In genomic region chr7:41930538-41931262, GRCh38 we compare ENCODE assay signal across 10 cellular contexts.
A peak's percentile ranks its signal among the peaks of the same experiment; 100 is the strongest.
DNase-seq lines count a peak whose midpoint lies in the region; ATAC-seq and TF ChIP-seq lines count a peak whose summit lies in the region.
"Had no signal": no experiment of that assay in that cellular context is flagged by ENCODE, and none has a peak within 500 bp of the region (broad histone marks: within the 10 kb centered on the region; RNA-seq: fewer than 3 reads in every experiment).

No MANE protein-coding gene starts in this region.

- CTCF ChIA-PET in Caco-2 (lab: Charles Lee) = interaction anchor here (1.0 kb wide), 1 partner anchor 10 kb away, joined by 3 read pairs; no protein-coding TSS in a partner anchor

- H3K9me3 ChIP-seq in fibroblast of lung (ENCODE audit: control insufficient read depth, insufficient read depth, low read depth, low read length) (no peaks in the 10 kb centered on the region), Caco-2 (no peaks in the 10 kb centered on the region)
- H3K9me3 ChIP-seq: upper lobe of right lung had no signal

- no peak overlapping the region for H3K9ac ChIP-seq in fibroblast of lung (ENCODE audit: insufficient read depth, low read length)

- peak overlapping the region; percentile 48 for H3K27ac ChIP-seq in fibroblast of lung (ENCODE audit: insufficient read depth, low read length)
- H3K27ac ChIP-seq: upper lobe of right lung had no signal

- no peak overlapping the region for H3K4me3 Mint-ChIP-seq in Caco-2 (ENCODE audit: unreplicated experiment)
- H3K4me3 Mint-ChIP-seq: activated CD4-positive, alpha-beta T cell treated with anti-CD3 and anti-CD28 coated beads, Interleukin-2, amount 10 ng/mL, durations not matched to agents 7 days and 5 days had no signal

- BruUV-seq in Caco-2 (replicated peaks; lab: Mats Ljungman, UMichigan) = no TSS peak

- H4K20me1 ChIP-seq in fibroblast of lung (ENCODE audit: control insufficient read depth, extremely low read depth, insufficient read depth, low read length) = no peaks in the 10 kb centered on the region

- POLR2A ChIA-PET in Caco-2 (lab: Charles Lee) = no interaction called here

- in situ Hi-C loops in ACHN (cut with HindIII; ENCODE audit: low pct_ligation_motif_present, low pct_unique_long_range_greater_than_20kb, low sequenced_read_pairs) = no loop called here

- H3K4me3 ChIP-seq in NB4 (ENCODE audit: low read depth, low read length) (no peak overlapping the region), fibroblast of lung (replicated peaks in 1 of 4; ENCODE audit: control extremely low read depth in 1 of 4, insufficient read depth in 1 of 4, low read depth in 3 of 4, low read length in 4 of 4) (no peak overlapping the region), Caco-2 (ENCODE audit: low read depth, low read length) (no peak overlapping the region)
- H3K4me3 ChIP-seq: upper lobe of right lung had no signal

- peaks cover 9% of the 10 kb centered on the region for H3K9me3 Mint-ChIP-seq in Caco-2 (ENCODE audit: unreplicated experiment)
- H3K9me3 Mint-ChIP-seq: activated CD4-positive, alpha-beta T cell treated with anti-CD3 and anti-CD28 coated beads, Interleukin-2, amount 10 ng/mL, durations not matched to agents 7 days and 5 days had no signal

- no peaks in the 10 kb centered on the region for H3K36me3 ChIP-seq in fibroblast of lung (ENCODE audit: control insufficient read depth, insufficient read depth, low read length)
- no peaks in the 10 kb centered on the region for H3K36me3 ChIP-seq in Caco-2 (ENCODE audit: control insufficient read depth, insufficient read depth, low read length)
- H3K36me3 ChIP-seq: upper lobe of right lung had no signal

- ATAC-seq in GM19463 (IDR thresholded peaks at IDR 0.05; ENCODE audit: unreplicated experiment) = peak; percentile 56
- ATAC-seq: upper lobe of right lung had no signal

- peaks cover 21% of the 10 kb centered on the region for H3K27me3 Mint-ChIP-seq in Caco-2 (ENCODE audit: insufficient read depth, unreplicated experiment)

- no peak overlapping the region for H3K27ac Mint-ChIP-seq in Caco-2 (ENCODE audit: unreplicated experiment)
- H3K27ac Mint-ChIP-seq: activated CD4-positive, alpha-beta T cell treated with anti-CD3 and anti-CD28 coated beads, Interleukin-2, amount 10 ng/mL, durations not matched to agents 7 days and 5 days had no signal

- no peak overlapping the region for H3K4me2 ChIP-seq in fibroblast of lung (ENCODE audit: extremely low read depth, insufficient read depth, low read length)

- H3K36me3 Mint-ChIP-seq in Caco-2 (ENCODE audit: insufficient read depth, unreplicated experiment) = no peaks in the 10 kb centered on the region

- H2AFZ ChIP-seq in fibroblast of lung (ENCODE audit: low read length) = no peak overlapping the region

- no peak for TF ChIP-seq POLR2A in NB4 (IDR thresholded peaks at IDR 0.05; ENCODE audit: extremely low read depth, insufficient read length)

- H3K4me1 ChIP-seq in fibroblast of lung (ENCODE audit: control insufficient read depth, extremely low read depth, insufficient read depth, low read length) = peaks cover 19% of the 10 kb centered on the region
- no peaks in the 10 kb centered on the region for H3K4me1 ChIP-seq in Caco-2
- H3K4me1 ChIP-seq: upper lobe of right lung had no signal

- no peaks in the 10 kb centered on the region for H3K27me3 ChIP-seq in fibroblast of lung (ENCODE audit: control insufficient read depth, insufficient read depth, low read length)
- H3K27me3 ChIP-seq in Caco-2 (replicated peaks; ENCODE audit: control insufficient read depth, insufficient read depth, low read length) = no peaks in the 10 kb centered on the region
- H3K27me3 ChIP-seq: upper lobe of right lung had no signal

- peak; percentile 31 for DNase-seq in ACHN
- DNase-seq in NB4 (ENCODE audit: low read depth) = peak; percentile 25
- DNase-seq in fibroblast of lung (ENCODE audit: low read depth in 2 of 2) = peak in 1 of 2 donors; percentile 86
- DNase-seq in Caco-2 = no peak
- no peak for DNase-seq in NCI-H774 (lab: John Stamatoyannopoulos, UW)
- no peak for DNase-seq in superior temporal gyrus (ENCODE audit: extremely low spot score)
- DNase-seq in activated naive CD4-positive, alpha-beta T cell (lab: John Stamatoyannopoulos, UW) = no peak
- DNase-seq: activated CD4-positive, alpha-beta T cell treated with anti-CD3 and anti-CD28 coated beads, Interleukin-2, amount 10 ng/mL, durations not matched to agents 7 days and 5 days; upper lobe of right lung had no signal

- no peak for TF ChIP-seq CTCF in NB4 (IDR thresholded peaks at IDR 0.05; ENCODE audit: low read depth, low read length)
- TF ChIP-seq CTCF in fibroblast of lung (conservative IDR thresholded peaks at IDR 0.05 in 1 of 2, IDR thresholded peaks at IDR 0.05 in 1 of 2; ENCODE audit: low read depth in 1 of 2, low read length in 2 of 2) = no peak
- TF ChIP-seq CTCF in Caco-2 (IDR thresholded peaks at IDR 0.05; ENCODE audit: insufficient read depth in 1 of 2, low read depth in 1 of 2, low read length in 1 of 2, severe bottlenecking in 1 of 2, unreplicated experiment in 1 of 2) = no peak

- H3K4me1 Mint-ChIP-seq in Caco-2 (ENCODE audit: low read depth, unreplicated experiment) = no peaks in the 10 kb centered on the region
- H3K4me1 Mint-ChIP-seq: activated CD4-positive, alpha-beta T cell treated with anti-CD3 and anti-CD28 coated beads, Interleukin-2, amount 10 ng/mL, durations not matched to agents 7 days and 5 days had no signal

- intact Hi-C loops in Caco-2 (cut with micrococcal nuclease; ENCODE audit: unreplicated experiment) = no loop called here

- no peaks in the 10 kb centered on the region for H3K79me2 ChIP-seq in fibroblast of lung (ENCODE audit: control insufficient read depth, insufficient read depth, low read length)

Comparison
In these comparisons a context has a peak if more than half of its experiments do, and no peak if none do; other contexts are left out.
1. DNase-seq: peak in ACHN (single experiment) and NB4 (single experiment); none in Caco-2 (0 of 2), NCI-H774 (single experiment), superior temporal gyrus (single experiment) and activated naive CD4-positive, alpha-beta T cell (0 of 4).